In genomic region chr2:4973973-4974372, GRCh38 we compare ENCODE assay signal across 14 cellular contexts.
DNase-seq lines count a peak whose midpoint lies in the region; ATAC-seq, FAIRE-seq and TF ChIP-seq lines count a peak whose summit lies in the region.
"Had no signal": no experiment of that assay in that cellular context is flagged by ENCODE, and none has a peak within 500 bp of the region (broad histone marks: within the 10 kb centered on the region; RNA-seq: fewer than 3 reads in every experiment).

No MANE protein-coding gene starts in this region.

- no peaks in the 10 kb centered on the region for H3K4me1 ChIP-seq in HepG2 (ENCODE audit: insufficient read depth, low read length)

- no peaks in the 10 kb centered on the region for H3K27me3 ChIP-seq in GM06990 (replicated peaks; ENCODE audit: control insufficient read depth, insufficient read depth, low read length)
- no peaks in the 10 kb centered on the region for H3K27me3 ChIP-seq in HepG2 (ENCODE audit: control insufficient read depth in 1 of 2, insufficient read depth in 2 of 2, low read length in 2 of 2)

- no peak overlapping the region for H3K4me2 ChIP-seq in HepG2 (ENCODE audit: low read depth, low read length)

- intact Hi-C loops in HepG2 (cut with micrococcal nuclease; ENCODE audit: unreplicated experiment): no loop called here

- BruUV-seq in HepG2 (replicated peaks; lab: Mats Ljungman, UMichigan): no TSS peak

- in situ Hi-C loops in HepG2 (cut with HindIII; ENCODE audit: extremely low pct_ligation_motif_present, low pct_unique_long_range_greater_than_20kb): no loop called here

- no peak overlapping the region for H3K27ac Mint-ChIP-seq in stimulated activated effector memory CD8-positive, alpha-beta T cell treated with anti-CD3 and anti-CD28 coated beads, Interleukin-12 subunit alpha, Interleukin-12 subunit beta, amount 100 ng/mL, for 72 hours
- H3K27ac Mint-ChIP-seq: CD8-positive, alpha-beta T cell had no signal

- H3K9me3 Mint-ChIP-seq in stimulated activated effector memory CD8-positive, alpha-beta T cell treated with anti-CD3 and anti-CD28 coated beads, Interleukin-12 subunit alpha, Interleukin-12 subunit beta, amount 100 ng/mL, for 72 hours: peaks cover 12% of the 10 kb centered on the region

- TF ChIP-seq EP300 in HepG2 (IDR thresholded peaks at IDR 0.05; ENCODE audit: low read depth in 2 of 2, low read length in 2 of 2) (no peak), HepG2 (CRISPR knock-in tag; IDR thresholded peaks at IDR 0.05; ENCODE audit: borderline replicate concordance) (no peak)

- CTCF ChIA-PET in HepG2 (lab: Yijun Ruan, JAX; ENCODE audit: low intra/inter-chr PET ratio, low total read pairs): no interaction called here

- WGBS in HepG2 (ENCODE audit: low lambda C conversion rate): 24% methylated on average over 2 of the region's 2 CpGs

- H3K27ac ChIP-seq in HepG2 (ENCODE audit: extremely low read length, insufficient read depth, low read length): no peak overlapping the region

- no peaks in the 10 kb centered on the region for H3K79me2 ChIP-seq in HepG2 (ENCODE audit: insufficient read depth, low read length)

- H3K4me3 ChIP-seq in GM06990 (replicated peaks; ENCODE audit: low read depth, low read length): no peak overlapping the region
- no peak overlapping the region for H3K4me3 ChIP-seq in HepG2 (replicated peaks in 1 of 3; ENCODE audit: insufficient read depth in 1 of 3, low read depth in 2 of 3, low read length in 3 of 3)

- no peaks in the 10 kb centered on the region for H3K36me3 Mint-ChIP-seq in stimulated activated effector memory CD8-positive, alpha-beta T cell treated with anti-CD3 and anti-CD28 coated beads, Interleukin-12 subunit alpha, Interleukin-12 subunit beta, amount 100 ng/mL, for 72 hours
- H3K36me3 Mint-ChIP-seq: CD8-positive, alpha-beta T cell had no signal

- peak; percentile 64 for ATAC-seq in HepG2
- peak; percentile 48 for ATAC-seq in stimulated activated effector memory CD8-positive, alpha-beta T cell treated with anti-CD3 and anti-CD28 coated beads, Interleukin-12 subunit alpha, Interleukin-12 subunit beta, amount 100 ng/mL, for 72 hours
- ATAC-seq in GM19452 (IDR thresholded peaks at IDR 0.05; ENCODE audit: unreplicated experiment): no peak
- ATAC-seq: CD8-positive, alpha-beta T cell; Panc1 had no signal

- H3K36me3 ChIP-seq in GM06990 (ENCODE audit: control insufficient read depth, insufficient read depth, low read length) (no peaks in the 10 kb centered on the region), HepG2 (replicated peaks in 1 of 2; ENCODE audit: control insufficient read depth in 1 of 2, insufficient read depth in 2 of 2, low read length in 2 of 2) (no peaks in the 10 kb centered on the region)

- TF ChIP-seq RAD21 in HepG2 (CRISPR knock-in tag; IDR thresholded peaks at IDR 0.05): no peak

- no peak overlapping the region for H3K9ac ChIP-seq in HepG2 (ENCODE audit: insufficient read depth, low read depth, low read length)

- no peak for FAIRE-seq in HepG2 (lab: Jason Lieb, UNC)

- TF ChIP-seq CTCF in GM06990 (IDR thresholded peaks at IDR 0.05; ENCODE audit: insufficient read depth, low read length, poor library complexity, severe bottlenecking) (no peak), HepG2 (CRISPR knock-in tag; IDR thresholded peaks at IDR 0.05) (no peak)

- no peak for TF ChIP-seq POLR2A in HepG2 (IDR thresholded peaks at IDR 0.05; ENCODE audit: insufficient read depth in 1 of 2, low read depth in 2 of 2, low read length in 2 of 2)

- POLR2A ChIA-PET in HepG2 (lab: Yijun Ruan, JAX): no interaction called here

- H3K4me3 Mint-ChIP-seq in stimulated activated effector memory CD8-positive, alpha-beta T cell treated with anti-CD3 and anti-CD28 coated beads, Interleukin-12 subunit alpha, Interleukin-12 subunit beta, amount 100 ng/mL, for 72 hours: no peak overlapping the region
- H3K4me3 Mint-ChIP-seq: CD8-positive, alpha-beta T cell had no signal

- H4K20me1 ChIP-seq in HepG2 (ENCODE audit: insufficient read depth, low read length): no peaks in the 10 kb centered on the region

- no peaks in the 10 kb centered on the region for H3K4me1 Mint-ChIP-seq in stimulated activated effector memory CD8-positive, alpha-beta T cell treated with anti-CD3 and anti-CD28 coated beads, Interleukin-12 subunit alpha, Interleukin-12 subunit beta, amount 100 ng/mL, for 72 hours

- DNase-seq in GM06990 (ENCODE audit: extremely low read depth, insufficient read length) (peak; percentile 1), RPMI7951 (ENCODE audit: low read depth) (peak; percentile 1), HepG2 (ENCODE audit: low spot score) (no peak), NCI-H1930 (lab: John Stamatoyannopoulos, UW) (no peak), SHP77 (lab: John Stamatoyannopoulos, UW) (no peak)
- DNase-seq in stimulated activated effector memory CD8-positive, alpha-beta T cell treated with anti-CD3 and anti-CD28 coated beads, Interleukin-12 subunit alpha, Interleukin-12 subunit beta, amount 100 ng/mL, for 72 hours (ENCODE audit: low spot score in 2 of 2): no peak
- DNase-seq in stimulated activated CD4-positive, alpha-beta T cell treated with anti-CD3 and anti-CD28 coated beads, Interleukin-2, amount 100 ng/mL, for 24 hours: no peak
- DNase-seq: CD8-positive, alpha-beta T cell; NCI-H1436; NCI-H2107; NCI-H774; SHP77 treated with DMSO at 0.1 percent for 48 hours had no signal

- no peak overlapping the region for H2AFZ ChIP-seq in HepG2 (ENCODE audit: low read length)

- peaks cover 13% of the 10 kb centered on the region for H3K9me3 ChIP-seq in HepG2 (ENCODE audit: low read length)

TF ChIP-seq in HepG2, 621 proteins besides CTCF, POLR2A, EP300 and RAD21:
- TF ChIP-seq ZNF547 (CRISPR knock-in tag; IDR thresholded peaks at IDR 0.05): no peak
- peak; percentile 89 for TF ChIP-seq HNRNPL (IDR thresholded peaks at IDR 0.05; ENCODE audit: low read depth, low read length)
- TF ChIP-seq ZGPAT (CRISPR knock-in tag; IDR thresholded peaks at IDR 0.05): no peak
- TF ChIP-seq ZNF564 (CRISPR knock-in tag; IDR thresholded peaks at IDR 0.05): no peak
- TF ChIP-seq ZNF337 (CRISPR knock-in tag; IDR thresholded peaks at IDR 0.05; ENCODE audit: borderline replicate concordance, low read depth): no peak
- TF ChIP-seq ZNF879 (CRISPR knock-in tag; IDR thresholded peaks at IDR 0.05): no peak
- TF ChIP-seq ELF4 (CRISPR knock-in tag; IDR thresholded peaks at IDR 0.05; ENCODE audit: borderline replicate concordance): no peak
- no peak for TF ChIP-seq ZNF761 (CRISPR knock-in tag; conservative IDR thresholded peaks at IDR 0.05)
TF ChIP-seq in HepG2: peak in this region for 1.

Comparison
In these comparisons a context has a peak if more than half of its experiments do, and no peak if none do; other contexts are left out.
1. DNase-seq: peak in GM06990 (single experiment) and RPMI7951 (single experiment); none in HepG2 (single experiment), stimulated activated effector memory CD8-positive, alpha-beta T cell treated with anti-CD3 and anti-CD28 coated beads, Interleukin-12 subunit alpha, Interleukin-12 subunit beta, amount 100 ng/mL, for 72 hours (0 of 2), NCI-H1930 (0 of 2), stimulated activated CD4-positive, alpha-beta T cell treated with anti-CD3 and anti-CD28 coated beads, Interleukin-2, amount 100 ng/mL, for 24 hours (0 of 2) and SHP77 (0 of 2).